Comparison of ENCODE assay signal across 1 cellular context in genomic region chr14:66503532-66503931, GRCh38.
TF ChIP-seq lines count a peak whose summit lies in the region.

No MANE protein-coding gene starts in this region.

TF ChIP-seq in HepG2, 621 proteins besides CTCF, POLR2A, EP300 and RAD21 (continued from another document):
- TF ChIP-seq ZBTB40 (IDR thresholded peaks at IDR 0.05) (no peak), ZBTB40 (CRISPR knock-in tag; IDR thresholded peaks at IDR 0.05) (no peak), HDAC2 (CRISPR knock-in tag; IDR thresholded peaks at IDR 0.05) (no peak)
